ENCODE assay signal across 22 cellular contexts in the genomic region with DNA sequence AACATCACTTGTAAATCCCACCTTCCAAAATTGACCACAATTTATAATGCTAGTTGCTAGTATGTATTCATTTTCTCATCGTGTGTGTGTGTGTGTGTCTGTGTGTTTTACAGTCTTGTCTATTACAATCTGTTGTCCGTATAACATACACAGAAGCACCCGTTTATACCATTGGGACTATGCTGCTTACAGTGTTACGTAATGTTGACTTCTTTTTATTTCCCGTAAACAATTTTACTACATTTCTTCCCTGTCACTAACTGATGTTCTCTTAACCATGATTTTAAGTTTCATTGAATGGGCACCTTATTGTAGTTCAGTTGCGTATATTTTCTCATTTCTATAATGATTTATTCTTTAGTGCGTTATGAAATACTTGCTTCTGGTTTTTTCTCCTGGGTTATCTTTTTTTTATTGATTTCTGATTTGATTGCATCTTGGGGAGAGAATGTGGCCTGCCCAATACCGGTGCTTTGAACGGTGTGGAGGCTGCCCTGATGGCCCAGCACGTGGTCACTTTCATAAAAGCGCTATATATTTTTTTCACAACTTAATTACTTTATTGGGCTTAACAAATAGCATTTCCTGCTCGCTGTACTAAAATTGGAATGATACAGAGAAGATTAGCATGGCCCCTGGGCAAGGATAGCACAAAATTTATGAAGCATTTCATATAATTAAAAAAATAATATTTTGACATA.
"Had no signal": no experiment of that assay in that cellular context is flagged by ENCODE, and none has a peak within 500 bp of the region (broad histone marks: within the 10 kb centered on the region; RNA-seq: fewer than 3 reads in every experiment).

No MANE protein-coding gene starts in this region.

- H3K4me1 ChIP-seq: SJSA1 had no signal

- H3K4me3 ChIP-seq: MG63, SJSA1, SK-N-MC had no signal

- H3K9me3 ChIP-seq: MG63, SJSA1 had no signal

- FAIRE-seq: RCC 7860 had no signal

- H3K27ac ChIP-seq: SJSA1, SK-N-MC had no signal

- DNase-seq: Karpas-422, KG1, MG63, NCI-H1092, NCI-H1105 treated with DMSO at 0.1 percent for 48 hours, NCI-H1417 treated with DMSO at 0.1 percent for 48 hours, NCI-H146, NCI-H1694 treated with DMSO at 0.1 percent for 48 hours, NCI-H1930, NCI-H2081, NCI-H2171 treated with DMSO at 0.1 percent for 48 hours, NCI-H345, NCI-H446 treated with DMSO at 0.1 percent for 48 hours, NCI-H510A treated with DMSO at 0.1 percent for 48 hours, NCI-H69, NCI-H774, Right ventricle myocardium superior, RPMI8226, SIG-M5 had no signal

- H3K27me3 ChIP-seq: MG63, SJSA1 had no signal

- H3K36me3 ChIP-seq: MG63, SJSA1 had no signal
